In genomic region chr5:16709691-16710420, GRCh38 we compare ENCODE assay signal across 25 cellular contexts.
"Had no signal": no experiment of that assay in that cellular context is flagged by ENCODE, and none has a peak within 500 bp of the region (broad histone marks: within the 10 kb centered on the region; RNA-seq: fewer than 3 reads in every experiment).

No MANE protein-coding gene starts in this region.

- H3K4me3 Mint-ChIP-seq: activated CD4-positive, alpha-beta T cell treated with anti-CD3 and anti-CD28 coated beads, Interleukin-2, amount 10 ng/mL, durations not matched to agents 7 days and 5 days; activated CD8-positive, alpha-beta memory T cell treated with anti-CD3 and anti-CD28 coated beads, Interleukin-2, amount 10 ng/mL, durations not matched to agents 7 days and 5 days; activated CD8-positive, alpha-beta T cell treated with anti-CD3 and anti-CD28 coated beads for 36 hours; activated naive CD8-positive, alpha-beta T cell treated with anti-CD3 and anti-CD28 coated beads, Interleukin-2, amount 50 U/mL, for 24 hours; naive thymus-derived CD4-positive, alpha-beta T cell; stimulated activated naive CD8-positive, alpha-beta T cell treated with anti-CD3 and anti-CD28 coated beads, Interleukin-15, Interleukin-2, amounts not matched to agents 100 ng/mL and 50 ng/mL, for 24 hours; T-helper 2 cell treated with Interferon-gamma antibody and Interleukin-4, amounts not matched to agents 5 μg/mL and 100 μg/mL, for 36 hours had no signal

- DNase-seq: activated CD4-positive, alpha-beta T cell treated with anti-CD3 and anti-CD28 coated beads, Interleukin-2, amount 10 ng/mL, durations not matched to agents 7 days and 5 days; activated CD4-positive, CD25-positive, alpha-beta regulatory T cell treated with anti-CD3 and anti-CD28 coated beads, Interleukin-2, amount 50 U/mL, for 72 hours; activated CD8-positive, alpha-beta memory T cell treated with anti-CD3 and anti-CD28 coated beads, Interleukin-2, amount 10 ng/mL, durations not matched to agents 7 days and 5 days; activated CD8-positive, alpha-beta T cell treated with anti-CD3 and anti-CD28 coated beads for 36 hours; activated effector memory CD4-positive, alpha-beta T cell treated with anti-CD3 and anti-CD28 coated beads, Interleukin-2, amount 50 U/mL, for 16 hours; activated naive CD4-positive, alpha-beta T cell treated with anti-CD3 and anti-CD28 coated beads, Interleukin-2, amount 50 U/mL, for 16 hours; activated naive CD8-positive, alpha-beta T cell treated with anti-CD3 and anti-CD28 coated beads, Interleukin-2, amount 50 U/mL, for 24 hours; activated T-cell treated with anti-CD3 and anti-CD28 coated beads for 4 hours; aorta; brain microvascular endothelial cell; central memory CD4-positive, alpha-beta T cell; foreskin fibroblast; kidney; lower lobe of right lung; naive thymus-derived CD4-positive, alpha-beta T cell; right cardiac atrium; stimulated activated CD4-positive, alpha-beta T cell treated with anti-CD3 and anti-CD28 coated beads, Interleukin-12 subunit alpha, Interleukin-12 subunit beta, amount 100 ng/mL, for 4 hours; stimulated activated CD4-positive, alpha-beta T cell treated with anti-CD3 and anti-CD28 coated beads, Interleukin-4, amount 100 ng/mL, for 4 hours; WERI-Rb-1 had no signal

- H3K27ac ChIP-seq: brain microvascular endothelial cell, lower lobe of right lung, prostate gland, suprapubic skin, tibial nerve, WERI-Rb-1 had no signal

- H3K9me3 Mint-ChIP-seq: activated CD4-positive, alpha-beta T cell treated with anti-CD3 and anti-CD28 coated beads, Interleukin-2, amount 10 ng/mL, durations not matched to agents 7 days and 5 days; activated CD8-positive, alpha-beta T cell treated with anti-CD3 and anti-CD28 coated beads for 36 hours; activated naive CD8-positive, alpha-beta T cell treated with anti-CD3 and anti-CD28 coated beads, Interleukin-2, amount 50 U/mL, for 24 hours; stimulated activated naive CD8-positive, alpha-beta T cell treated with anti-CD3 and anti-CD28 coated beads, Interleukin-15, Interleukin-2, amounts not matched to agents 100 ng/mL and 50 ng/mL, for 24 hours; T-helper 2 cell treated with Interferon-gamma antibody and Interleukin-4, amounts not matched to agents 5 μg/mL and 100 μg/mL, for 36 hours had no signal

- H3K27me3 ChIP-seq: brain microvascular endothelial cell, suprapubic skin, tibial nerve had no signal

- H3K4me1 Mint-ChIP-seq: activated CD4-positive, alpha-beta T cell treated with anti-CD3 and anti-CD28 coated beads, Interleukin-2, amount 10 ng/mL, durations not matched to agents 7 days and 5 days; activated CD8-positive, alpha-beta memory T cell treated with anti-CD3 and anti-CD28 coated beads, Interleukin-2, amount 10 ng/mL, durations not matched to agents 7 days and 5 days; activated naive CD8-positive, alpha-beta T cell treated with anti-CD3 and anti-CD28 coated beads, Interleukin-2, amount 50 U/mL, for 24 hours had no signal

- H3K36me3 Mint-ChIP-seq: activated CD8-positive, alpha-beta memory T cell treated with anti-CD3 and anti-CD28 coated beads, Interleukin-2, amount 10 ng/mL, durations not matched to agents 7 days and 5 days; naive thymus-derived CD4-positive, alpha-beta T cell had no signal

- ATAC-seq: activated CD8-positive, alpha-beta memory T cell treated with anti-CD3 and anti-CD28 coated beads, Interleukin-2, amount 10 ng/mL, durations not matched to agents 7 days and 5 days; activated CD8-positive, alpha-beta T cell treated with anti-CD3 and anti-CD28 coated beads for 36 hours; activated naive CD8-positive, alpha-beta T cell treated with anti-CD3 and anti-CD28 coated beads, Interleukin-2, amount 50 U/mL, for 24 hours; left lobe of liver; lower lobe of right lung; naive thymus-derived CD4-positive, alpha-beta T cell; right cardiac atrium had no signal

- H3K27ac Mint-ChIP-seq: activated CD4-positive, alpha-beta T cell treated with anti-CD3 and anti-CD28 coated beads, Interleukin-2, amount 10 ng/mL, durations not matched to agents 7 days and 5 days; activated CD8-positive, alpha-beta memory T cell treated with anti-CD3 and anti-CD28 coated beads, Interleukin-2, amount 10 ng/mL, durations not matched to agents 7 days and 5 days; activated CD8-positive, alpha-beta T cell treated with anti-CD3 and anti-CD28 coated beads for 36 hours; activated naive CD8-positive, alpha-beta T cell treated with anti-CD3 and anti-CD28 coated beads, Interleukin-2, amount 50 U/mL, for 24 hours; naive thymus-derived CD4-positive, alpha-beta T cell; stimulated activated naive CD8-positive, alpha-beta T cell treated with anti-CD3 and anti-CD28 coated beads, Interleukin-15, Interleukin-2, amounts not matched to agents 100 ng/mL and 50 ng/mL, for 24 hours; T-helper 2 cell treated with Interferon-gamma antibody and Interleukin-4, amounts not matched to agents 5 μg/mL and 100 μg/mL, for 36 hours had no signal
